9 cellular contexts compared by ENCODE assay signal in the genomic region with DNA sequence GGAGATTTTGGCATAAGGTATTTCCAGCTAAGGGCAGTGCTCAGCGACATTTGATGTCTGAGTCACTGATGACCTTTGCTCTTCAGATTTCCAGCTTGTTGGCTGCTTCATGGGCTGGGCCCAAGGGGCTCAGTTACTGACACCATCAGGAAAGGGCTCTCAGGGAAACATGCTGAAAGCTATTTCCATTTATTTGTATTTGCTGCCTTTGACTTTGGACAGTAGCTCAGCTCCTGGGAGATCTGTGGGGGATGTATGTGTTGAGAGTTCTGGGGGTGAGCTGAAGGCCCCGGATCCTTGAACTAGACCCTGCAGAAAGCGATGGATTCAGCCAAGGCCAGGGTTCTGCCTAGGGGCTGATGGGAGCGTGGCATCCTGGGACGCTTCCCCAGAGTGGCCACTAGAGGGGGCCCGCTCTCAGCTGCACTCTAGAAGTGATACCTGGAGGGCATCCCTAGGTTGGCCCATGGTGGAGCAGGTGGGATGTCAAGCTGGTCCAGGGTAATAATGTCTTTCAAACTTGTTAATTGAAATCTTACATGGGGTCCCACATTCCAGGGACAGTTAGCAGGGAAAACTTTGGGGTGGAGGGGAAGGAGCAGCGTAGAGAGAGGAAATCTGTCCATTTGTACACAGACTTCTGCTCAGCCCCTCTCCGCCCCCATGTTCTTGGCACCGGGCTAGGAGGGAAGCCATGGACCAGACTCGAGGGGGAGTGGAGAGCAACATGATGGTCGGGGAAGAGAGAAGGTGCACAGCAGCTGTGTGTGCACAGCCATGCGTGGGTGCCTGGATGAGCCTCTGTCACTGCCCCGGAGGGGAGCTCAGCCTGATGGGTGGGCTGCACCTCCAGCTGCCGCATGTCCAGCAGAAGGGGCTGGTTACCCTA. TPM values are rescaled to one million over a fixed set of nuclear protein-coding genes. Genes with fewer than 3 reads are reported as not detected.
DNase-seq lines count a peak whose midpoint lies in the region; ATAC-seq and TF ChIP-seq lines count a peak whose summit lies in the region.
"Had no signal": no experiment of that assay in that cellular context is flagged by ENCODE, and none has a peak within 500 bp of the region (broad histone marks: within the 10 kb centered on the region; RNA-seq: fewer than 3 reads in every experiment).

No MANE protein-coding gene starts in this region.

- H3K4me1 ChIP-seq in Loucy (ENCODE audit: insufficient read depth, low read length, poor library complexity, severe bottlenecking), result no peaks in the 10 kb centered on the region

- no peaks in the 10 kb centered on the region for H3F3A ChIP-seq in Loucy (ENCODE audit: low read depth)

- H3K9me3 ChIP-seq in Loucy (ENCODE audit: insufficient read depth, low read depth, low read length), result no peaks in the 10 kb centered on the region

- no peaks in the 10 kb centered on the region for H3K36me3 ChIP-seq in Loucy (ENCODE audit: insufficient read depth, low read length)

- no peaks in the 10 kb centered on the region for H3K27me3 ChIP-seq in Loucy (ENCODE audit: insufficient read depth, low read length, poor library complexity, severe bottlenecking)

- no peak overlapping the region for H3K4me3 Mint-ChIP-seq in endothelial cell (ENCODE audit: unreplicated experiment)
- H3K4me3 Mint-ChIP-seq: activated naive CD8-positive, alpha-beta T cell had no signal

- H3K79me2 ChIP-seq in Loucy (ENCODE audit: insufficient read depth, low read length), result no peaks in the 10 kb centered on the region

- H3K4me2 ChIP-seq in Loucy (ENCODE audit: low read depth, low read length, poor library complexity, severe bottlenecking), result no peak overlapping the region

- H3K4me3 ChIP-seq in Loucy (ENCODE audit: low read length, poor library complexity, severe bottlenecking), result no peak overlapping the region

- no peaks in the 10 kb centered on the region for H3K27me3 Mint-ChIP-seq in endothelial cell (ENCODE audit: unreplicated experiment)

- no peaks in the 10 kb centered on the region for H3K4me1 Mint-ChIP-seq in endothelial cell (ENCODE audit: unreplicated experiment)

- no peaks in the 10 kb centered on the region for H3K9me2 ChIP-seq in Loucy (replicated peaks; ENCODE audit: low read depth, low read length)

- H2AFZ ChIP-seq in Loucy (ENCODE audit: low read length), result no peak overlapping the region

- ATAC-seq in GM21825 (IDR thresholded peaks at IDR 0.05; ENCODE audit: unreplicated experiment) (peak; percentile 78), HG02840 (IDR thresholded peaks at IDR 0.05; ENCODE audit: low FRiP score, unreplicated experiment) (no peak)

- DNase-seq in ELR (ENCODE audit: low read depth) (peak; percentile 57), endothelial cell (ENCODE audit: low spot score) (peak; percentile 73), myocyte (ENCODE audit: low read depth) (peak; percentile 38), superior temporal gyrus (ENCODE audit: extremely low spot score) (peak; percentile 76)
- peak; percentile 38 for DNase-seq in activated CD4-positive, alpha-beta T cell treated with anti-CD3 and anti-CD28 coated beads, Interleukin-2, amount 50 U/mL, for 1 hour

- no peaks in the 10 kb centered on the region for H4K20me1 ChIP-seq in Loucy (ENCODE audit: insufficient read depth, low read length, poor library complexity, severe bottlenecking)

- H3K9me3 Mint-ChIP-seq in endothelial cell (ENCODE audit: unreplicated experiment), result no peaks in the 10 kb centered on the region

- peaks cover 9% of the 10 kb centered on the region for H3K36me3 Mint-ChIP-seq in endothelial cell (ENCODE audit: low read depth, unreplicated experiment)
- H3K36me3 Mint-ChIP-seq: activated naive CD8-positive, alpha-beta T cell had no signal

- no peak overlapping the region for H3K27ac Mint-ChIP-seq in endothelial cell (ENCODE audit: unreplicated experiment)
- H3K27ac Mint-ChIP-seq: activated naive CD8-positive, alpha-beta T cell had no signal

- H3K9ac ChIP-seq in Loucy (ENCODE audit: low read depth, low read length, poor library complexity, severe bottlenecking), result no peak overlapping the region

- TF ChIP-seq CTCF in Loucy (conservative IDR thresholded peaks at IDR 0.05; ENCODE audit: low read length) (peak; percentile 89), endothelial cell (IDR thresholded peaks at IDR 0.05; ENCODE audit: unreplicated experiment) (peak; percentile 84)

RNA-seq across cellular contexts. Expression of gene BTBD16, which starts 3.0 kb away (rescaled TPM):
- total RNA-seq in endothelial cell (ENCODE audit: unreplicated experiment) (0.23 TPM), myocyte (1.2 TPM in 1 of 2 replicates, not detected in the other)
- polyA plus RNA-seq in myocyte (2012), result 0.09 TPM
